8 cellular contexts compared by ENCODE assay signal in genomic region chr10:14878266-14879054, GRCh38. TPM values are rescaled to one million over a fixed set of nuclear protein-coding genes. Genes with fewer than 3 reads are reported as not detected.
DNase-seq lines count a peak whose midpoint lies in the region; ATAC-seq and TF ChIP-seq lines count a peak whose summit lies in the region.

TSS of gene SUV39H2 (plus strand) at chr10:14878866. CDS start at chr10:14878889, 23 bp downstream.

- H3K9me3 ChIP-seq in osteoblast (ENCODE audit: low read depth, low read length) (no peaks in the 10 kb centered on the region), thoracic aorta (no peaks in the 10 kb centered on the region)

- H3K27me3 ChIP-seq in osteoblast (ENCODE audit: insufficient read depth, low read length) = no peaks in the 10 kb centered on the region
- H3K27me3 ChIP-seq in thoracic aorta (replicated peaks; ENCODE audit: insufficient read depth) = no peaks in the 10 kb centered on the region

- TF ChIP-seq CTCF in GM12864 (IDR thresholded peaks at IDR 0.05; ENCODE audit: low read depth, low read length, missing control alignments) (no peak), glutamatergic neuron (IDR thresholded peaks at IDR 0.05; ENCODE audit: partially characterized antibody, unreplicated experiment) (no peak), osteoblast (IDR thresholded peaks at IDR 0.05; ENCODE audit: extremely low read depth, low read depth, low read length) (no peak), thoracic aorta (IDR thresholded peaks at IDR 0.05) (no peak)

- no peaks in the 10 kb centered on the region for H3K27me3 Mint-ChIP-seq in activated naive CD8-positive, alpha-beta T cell
- H3K27me3 Mint-ChIP-seq in glutamatergic neuron (ENCODE audit: unreplicated experiment) = peaks cover 11% of the 10 kb centered on the region

- H2AFZ ChIP-seq in osteoblast (ENCODE audit: low read length) = peak within 1 kb of the TSS; percentile 98

- H3K27ac Mint-ChIP-seq in activated naive CD8-positive, alpha-beta T cell = peak within 1 kb of the TSS; percentile 91
- peak within 1 kb of the TSS; percentile 92 for H3K27ac Mint-ChIP-seq in glutamatergic neuron (ENCODE audit: unreplicated experiment)

- H4K20me1 ChIP-seq in osteoblast (ENCODE audit: insufficient read depth, low read length) = no peaks in the 10 kb centered on the region

- H3K4me3 Mint-ChIP-seq in activated naive CD8-positive, alpha-beta T cell = peak within 1 kb of the TSS; percentile 96
- H3K4me3 Mint-ChIP-seq in glutamatergic neuron (ENCODE audit: unreplicated experiment) = peak within 1 kb of the TSS; percentile 96

- H3K36me3 ChIP-seq in osteoblast (ENCODE audit: insufficient read depth, low read length) (no peaks in the 10 kb centered on the region), thoracic aorta (no peaks in the 10 kb centered on the region)

- peaks cover 41% of the 10 kb centered on the region for H3K4me1 Mint-ChIP-seq in activated naive CD8-positive, alpha-beta T cell (ENCODE audit: low read depth)
- peaks cover 22% of the 10 kb centered on the region for H3K4me1 Mint-ChIP-seq in glutamatergic neuron (ENCODE audit: low read depth, unreplicated experiment)

- H3K27ac ChIP-seq in osteoblast (ENCODE audit: low read depth, low read length) = peak within 1 kb of the TSS; percentile 91
- H3K27ac ChIP-seq in thoracic aorta = peak within 1 kb of the TSS; percentile 83 to 91

- H3K4me1 ChIP-seq in osteoblast (ENCODE audit: insufficient read depth, low read length) = peaks cover 18% of the 10 kb centered on the region
- peaks cover 14 to 26% of the 10 kb centered on the region in 2 donors for H3K4me1 ChIP-seq in thoracic aorta (ENCODE audit: control insufficient read depth in 1 of 2, low read depth in 2 of 2)

- H3K4me3 ChIP-seq in GM12864 (ENCODE audit: low read depth, low read length) (peak within 1 kb of the TSS; percentile 80), osteoblast (ENCODE audit: insufficient read depth, low read length) (peak within 1 kb of the TSS; percentile 93), thoracic aorta (peak within 1 kb of the TSS; percentile 96)

- peaks cover 7% of the 10 kb centered on the region for H3K36me3 Mint-ChIP-seq in activated naive CD8-positive, alpha-beta T cell
- no peaks in the 10 kb centered on the region for H3K36me3 Mint-ChIP-seq in glutamatergic neuron (ENCODE audit: unreplicated experiment)

- DNase-seq in GM12864 (ENCODE audit: low read depth) (peak; percentile 74), NCI-H1105 treated with DMSO at 0.1 percent for 48 hours (lab: John Stamatoyannopoulos, UW) (peak; percentile 79), SKM-1 treated with dmso at 0.1 percent for 144 hours (lab: John Stamatoyannopoulos, UW; ENCODE audit: unreplicated experiment) (peak; percentile 57), glutamatergic neuron (peak; percentile 98), osteoblast (ENCODE audit: insufficient read length, low spot score, missing footprints) (peak; percentile 100), thoracic aorta (ENCODE audit: low spot score) (peak; percentile 81)

- H3K4me2 ChIP-seq in osteoblast (ENCODE audit: insufficient read depth, low read length) = peak within 1 kb of the TSS; percentile 88

- ATAC-seq in HG02678 (IDR thresholded peaks at IDR 0.05; ENCODE audit: unreplicated experiment) (peak; percentile 92), thoracic aorta (ENCODE audit: insufficient number of reproducible peaks, low FRiP score, low read depth) (peak; percentile 74)

- no peaks in the 10 kb centered on the region for H3K9me3 Mint-ChIP-seq in activated naive CD8-positive, alpha-beta T cell (ENCODE audit: low read depth)
- H3K9me3 Mint-ChIP-seq in glutamatergic neuron (ENCODE audit: unreplicated experiment) = peaks cover 6% of the 10 kb centered on the region

- peaks cover 61% of the 10 kb centered on the region for H3K79me2 ChIP-seq in osteoblast (ENCODE audit: insufficient read depth, low read length)

RNA-seq across cellular contexts. Expression of gene SUV39H2, which starts in this region (rescaled TPM):
- total RNA-seq in glutamatergic neuron (ENCODE audit: unreplicated experiment) = 15.1 TPM
- total RNA-seq in osteoblast = 5.3 and 6.9 TPM in 2 replicates
- total RNA-seq in thoracic aorta = 10 to 100 TPM in 1 of 2 donors, under 1 TPM in 1; 0.95 to 12.2 TPM

Comparison
In these comparisons a context has a peak if more than half of its experiments do, and no peak if none do; other contexts are left out.
1. Peak in every context shown above with its lines: DNase-seq, ATAC-seq, H3K4me3 ChIP-seq and H3K27ac ChIP-seq.